7 cellular contexts compared by ENCODE assay signal in genomic region chr17:80892019-80892855, GRCh38.
DNase-seq lines count a peak whose midpoint lies in the region; ATAC-seq lines count a peak whose summit lies in the region.

No MANE protein-coding gene starts in this region.

- peaks cover 61 to 79% of the 10 kb centered on the region in 2 donors for H3K36me3 Mint-ChIP-seq in activated naive CD4-positive, alpha-beta T cell treated with anti-CD3 and anti-CD28 coated beads, Interleukin-2, amount 50 U/mL, for 72 hours

- peak overlapping the region; percentile 92 to 98 for H3K27ac Mint-ChIP-seq in activated naive CD4-positive, alpha-beta T cell treated with anti-CD3 and anti-CD28 coated beads, Interleukin-2, amount 50 U/mL, for 72 hours

- ATAC-seq in HG03460 (IDR thresholded peaks at IDR 0.05; ENCODE audit: unreplicated experiment) (peak; percentile 82), left ventricle myocardium superior (peak; percentile 96)
- peak; percentile 73 to 86 for ATAC-seq in activated naive CD4-positive, alpha-beta T cell treated with anti-CD3 and anti-CD28 coated beads, Interleukin-2, amount 50 U/mL, for 72 hours

- H3K9me3 Mint-ChIP-seq in activated naive CD4-positive, alpha-beta T cell treated with anti-CD3 and anti-CD28 coated beads, Interleukin-2, amount 50 U/mL, for 72 hours: no peaks in the 10 kb centered on the region

- DNase-seq in GM19238 (ENCODE audit: insufficient read length, low spot score) (peak; percentile 87), SKM-1 treated with dmso at 0.1 percent for 144 hours (lab: John Stamatoyannopoulos, UW; ENCODE audit: unreplicated experiment) (peak; percentile 70), left ventricle myocardium superior (peak; percentile 81), NCI-H526 (lab: John Stamatoyannopoulos, UW) (no peak)
- peak; percentile 78 to 96 for DNase-seq in activated naive CD4-positive, alpha-beta T cell treated with anti-CD3 and anti-CD28 coated beads, Interleukin-2, amount 50 U/mL, for 72 hours (ENCODE audit: low spot score in 2 of 2)
- peak; percentile 98 for DNase-seq in stimulated activated CD4-positive, alpha-beta T cell treated with anti-CD3 and anti-CD28 coated beads, Interleukin-15, amount 100 ng/mL, for 24 hours

- intact Hi-C loops in left ventricle myocardium superior (cut with micrococcal nuclease): no loop called here

Comparison
In these comparisons a context has a peak if more than half of its experiments do, and no peak if none do; other contexts are left out.
1. DNase-seq: peak in GM19238 (single experiment), SKM-1 treated with dmso at 0.1 percent for 144 hours (single experiment), activated naive CD4-positive, alpha-beta T cell treated with anti-CD3 and anti-CD28 coated beads, Interleukin-2, amount 50 U/mL, for 72 hours (2 of 2), left ventricle myocardium superior (single experiment) and stimulated activated CD4-positive, alpha-beta T cell treated with anti-CD3 and anti-CD28 coated beads, Interleukin-15, amount 100 ng/mL, for 24 hours (single experiment); none in NCI-H526 (0 of 2).
2. Peak in every context shown above with its lines, with median percentiles within 50 percentile points of each other: ATAC-seq.